24 cellular contexts compared by ENCODE assay signal in genomic region chr14:36626150-36626549, GRCh38. TPM values are rescaled to one million over a fixed set of nuclear protein-coding genes. Genes with fewer than 3 reads are reported as not detected.
DNase-seq lines count a peak whose midpoint lies in the region; ATAC-seq and TF ChIP-seq lines count a peak whose summit lies in the region.
"Had no signal": no experiment of that assay in that cellular context is flagged by ENCODE, and none has a peak within 500 bp of the region (broad histone marks: within the 10 kb centered on the region; RNA-seq: fewer than 3 reads in every experiment).

No MANE protein-coding gene starts in this region.

- TF ChIP-seq EP300 in gastroesophageal sphincter (IDR thresholded peaks at IDR 0.05): no peak

- DNase-seq in GM12865 (ENCODE audit: low read depth) (peak; percentile 15), OCI-M2 (lab: John Stamatoyannopoulos, UW; ENCODE audit: unreplicated experiment) (peak; percentile 24), HT-29 (ENCODE audit: low spot score) (no peak), mesothelial cell of epicardium (ENCODE audit: low spot score in 2 of 2, unreplicated experiment in 2 of 2) (no peak)
- no peak for DNase-seq in activated T-helper 2 cell treated with anti-CD3 and anti-CD28 coated beads, Interferon-gamma antibody, Interleukin-2, Interleukin-4, amounts not matched to agents 10 μg/mL and 5 μg/mL and 100 μg/mL, durations not matched to agents 14 hours and 24 hours and 36 hours (ENCODE audit: low spot score)
- DNase-seq: activated CD4-positive, alpha-beta T cell treated with anti-CD3 and anti-CD28 coated beads, Interleukin-2, amount 10 ng/mL, durations not matched to agents 7 days and 5 days; activated naive CD8-positive, alpha-beta T cell treated with anti-CD3 and anti-CD28 coated beads, Interleukin-2, amount 10 ng/mL, durations not matched to agents 7 days and 5 days; cerebellar nuclear complex; immature natural killer cell; MG63; naive thymus-derived CD4-positive, alpha-beta T cell; NCI-H1436; NCI-H2171 treated with DMSO at 0.1 percent for 48 hours; SHP77; stimulated activated CD4-positive, alpha-beta T cell treated with anti-CD3 and anti-CD28 coated beads, Interleukin-4, amount 100 ng/mL, for 24 hours; stimulated activated naive CD4-positive, alpha-beta T cell treated with Interleukin-2 at 50 U/mL for 16 hours had no signal

- no peak overlapping the region for H3K27ac Mint-ChIP-seq in mesothelial cell of epicardium
- H3K27ac Mint-ChIP-seq in activated T-helper 2 cell treated with anti-CD3 and anti-CD28 coated beads, Interferon-gamma antibody, Interleukin-2, Interleukin-4, amounts not matched to agents 10 μg/mL and 5 μg/mL and 100 μg/mL, durations not matched to agents 14 hours and 24 hours and 36 hours: no peak overlapping the region
- H3K27ac Mint-ChIP-seq: activated CD4-positive, alpha-beta T cell treated with anti-CD3 and anti-CD28 coated beads, Interleukin-2, amount 10 ng/mL, durations not matched to agents 7 days and 5 days; activated naive CD8-positive, alpha-beta T cell treated with anti-CD3 and anti-CD28 coated beads, Interleukin-2, amount 10 ng/mL, durations not matched to agents 7 days and 5 days; immature natural killer cell; naive thymus-derived CD4-positive, alpha-beta T cell; T-helper 1 cell treated with Interleukin-12 subunit alpha and Interleukin-12 subunit beta and Interleukin-4 antibody, amounts not matched to agents 30 μg/mL and 1 μg/mL, for 36 hours had no signal

- H3K9me3 ChIP-seq in gastroesophageal sphincter: peaks cover 0 to 14% (median 0%) of the 10 kb centered on the region in 3 donors
- H3K9me3 ChIP-seq: MG63 had no signal

- no peak overlapping the region for H3K4me3 ChIP-seq in GM12865 (ENCODE audit: low read depth, low read length)
- H3K4me3 ChIP-seq in gastroesophageal sphincter: no peak overlapping the region
- H3K4me3 ChIP-seq: hepatocyte, MG63 had no signal

- 38 to 74% methylated on average over 4 of the region's 4 CpGs for WGBS in gastroesophageal sphincter (ENCODE audit: low coverage in 1 of 2), 2 donors

- peaks cover 46% of the 10 kb centered on the region for H3K27me3 ChIP-seq in gastroesophageal sphincter
- H3K27me3 ChIP-seq: MG63 had no signal

- no peak for TF ChIP-seq POLR2A in gastroesophageal sphincter (IDR thresholded peaks at IDR 0.05)

- ATAC-seq in GM19035 (IDR thresholded peaks at IDR 0.05; ENCODE audit: unreplicated experiment): peak; percentile 59
- peak; percentile 59 for ATAC-seq in HG02885 (IDR thresholded peaks at IDR 0.05; ENCODE audit: poor library complexity, unreplicated experiment)
- no peak for ATAC-seq in gastroesophageal sphincter
- ATAC-seq: left lobe of liver; naive thymus-derived CD4-positive, alpha-beta T cell had no signal

- H3K27me3 Mint-ChIP-seq in mesothelial cell of epicardium (ENCODE audit: low read depth): peaks cover 60% of the 10 kb centered on the region
- H3K27me3 Mint-ChIP-seq in activated T-helper 2 cell treated with anti-CD3 and anti-CD28 coated beads, Interferon-gamma antibody, Interleukin-2, Interleukin-4, amounts not matched to agents 10 μg/mL and 5 μg/mL and 100 μg/mL, durations not matched to agents 14 hours and 24 hours and 36 hours (ENCODE audit: low read depth): no peaks in the 10 kb centered on the region
- H3K27me3 Mint-ChIP-seq: activated CD4-positive, alpha-beta T cell treated with anti-CD3 and anti-CD28 coated beads, Interleukin-2, amount 10 ng/mL, durations not matched to agents 7 days and 5 days had no signal

- no peak overlapping the region for H3K4me3 Mint-ChIP-seq in mesothelial cell of epicardium
- no peak overlapping the region for H3K4me3 Mint-ChIP-seq in activated T-helper 2 cell treated with anti-CD3 and anti-CD28 coated beads, Interferon-gamma antibody, Interleukin-2, Interleukin-4, amounts not matched to agents 10 μg/mL and 5 μg/mL and 100 μg/mL, durations not matched to agents 14 hours and 24 hours and 36 hours (ENCODE audit: low read depth)
- H3K4me3 Mint-ChIP-seq: activated CD4-positive, alpha-beta T cell treated with anti-CD3 and anti-CD28 coated beads, Interleukin-2, amount 10 ng/mL, durations not matched to agents 7 days and 5 days; activated naive CD8-positive, alpha-beta T cell treated with anti-CD3 and anti-CD28 coated beads, Interleukin-2, amount 10 ng/mL, durations not matched to agents 7 days and 5 days; immature natural killer cell; naive thymus-derived CD4-positive, alpha-beta T cell; T-helper 1 cell treated with Interleukin-12 subunit alpha and Interleukin-12 subunit beta and Interleukin-4 antibody, amounts not matched to agents 30 μg/mL and 1 μg/mL, for 36 hours had no signal

- H3K27ac ChIP-seq in gastroesophageal sphincter: no peak overlapping the region
- H3K27ac ChIP-seq: hepatocyte had no signal

- H3K36me3 Mint-ChIP-seq in mesothelial cell of epicardium: no peaks in the 10 kb centered on the region
- no peaks in the 10 kb centered on the region for H3K36me3 Mint-ChIP-seq in activated T-helper 2 cell treated with anti-CD3 and anti-CD28 coated beads, Interferon-gamma antibody, Interleukin-2, Interleukin-4, amounts not matched to agents 10 μg/mL and 5 μg/mL and 100 μg/mL, durations not matched to agents 14 hours and 24 hours and 36 hours (ENCODE audit: low read depth)
- H3K36me3 Mint-ChIP-seq: activated naive CD8-positive, alpha-beta T cell treated with anti-CD3 and anti-CD28 coated beads, Interleukin-2, amount 10 ng/mL, durations not matched to agents 7 days and 5 days; naive thymus-derived CD4-positive, alpha-beta T cell had no signal

- no peaks in the 10 kb centered on the region for H3K4me1 ChIP-seq in gastroesophageal sphincter

- H3K36me3 ChIP-seq in gastroesophageal sphincter: no peaks in the 10 kb centered on the region
- H3K36me3 ChIP-seq: MG63 had no signal

- TF ChIP-seq CTCF in GM12865 (IDR thresholded peaks at IDR 0.05; ENCODE audit: insufficient read depth, low read depth, low read length, missing control alignments) (no peak), mesothelial cell of epicardium (IDR thresholded peaks at IDR 0.05; ENCODE audit: unreplicated experiment) (no peak), gastroesophageal sphincter (IDR thresholded peaks at IDR 0.05) (no peak)

- H3K9me3 Mint-ChIP-seq in mesothelial cell of epicardium: peaks cover 9% of the 10 kb centered on the region
- H3K9me3 Mint-ChIP-seq in activated T-helper 2 cell treated with anti-CD3 and anti-CD28 coated beads, Interferon-gamma antibody, Interleukin-2, Interleukin-4, amounts not matched to agents 10 μg/mL and 5 μg/mL and 100 μg/mL, durations not matched to agents 14 hours and 24 hours and 36 hours: no peaks in the 10 kb centered on the region
- H3K9me3 Mint-ChIP-seq: activated CD4-positive, alpha-beta T cell treated with anti-CD3 and anti-CD28 coated beads, Interleukin-2, amount 10 ng/mL, durations not matched to agents 7 days and 5 days; activated naive CD8-positive, alpha-beta T cell treated with anti-CD3 and anti-CD28 coated beads, Interleukin-2, amount 10 ng/mL, durations not matched to agents 7 days and 5 days; T-helper 1 cell treated with Interleukin-12 subunit alpha and Interleukin-12 subunit beta and Interleukin-4 antibody, amounts not matched to agents 30 μg/mL and 1 μg/mL, for 36 hours had no signal

- H3K4me1 Mint-ChIP-seq in mesothelial cell of epicardium: peaks cover 5% of the 10 kb centered on the region
- H3K4me1 Mint-ChIP-seq in activated T-helper 2 cell treated with anti-CD3 and anti-CD28 coated beads, Interferon-gamma antibody, Interleukin-2, Interleukin-4, amounts not matched to agents 10 μg/mL and 5 μg/mL and 100 μg/mL, durations not matched to agents 14 hours and 24 hours and 36 hours (ENCODE audit: low read depth): no peaks in the 10 kb centered on the region
- H3K4me1 Mint-ChIP-seq: activated CD4-positive, alpha-beta T cell treated with anti-CD3 and anti-CD28 coated beads, Interleukin-2, amount 10 ng/mL, durations not matched to agents 7 days and 5 days; activated naive CD8-positive, alpha-beta T cell treated with anti-CD3 and anti-CD28 coated beads, Interleukin-2, amount 10 ng/mL, durations not matched to agents 7 days and 5 days; immature natural killer cell; naive thymus-derived CD4-positive, alpha-beta T cell had no signal

- intact Hi-C loops in activated T-helper 2 cell treated with anti-CD3 and anti-CD28 coated beads, Interferon-gamma antibody, Interleukin-2, Interleukin-4, amounts not matched to agents 10 μg/mL and 5 μg/mL and 100 μg/mL, durations not matched to agents 14 hours and 24 hours and 36 hours (cut with micrococcal nuclease): no loop called here

RNA-seq across cellular contexts. Expression of gene PAX9, which starts 35.5 kb away (rescaled TPM):
- 1.5 and 2.7 TPM in 2 replicates for total RNA-seq in HT-29 (2014; rRNA removed; shearing (Covaris generic))
- total RNA-seq in mesothelial cell of epicardium (not detected in 3 replicates), gastroesophageal sphincter (1 to 10 TPM in 3 of 4 donors, under 1 TPM in 1; 0.81 to 5.4 (median 1.3) TPM)
- not detected in 2 replicates for total RNA-seq in activated T-helper 2 cell treated with anti-CD3 and anti-CD28 coated beads, Interferon-gamma antibody, Interleukin-2, Interleukin-4, amounts not matched to agents 10 μg/mL and 5 μg/mL and 100 μg/mL, durations not matched to agents 14 hours and 24 hours and 36 hours
- total RNA-seq: activated CD4-positive, alpha-beta T cell treated with anti-CD3 and anti-CD28 coated beads, Interleukin-2, amount 10 ng/mL, durations not matched to agents 7 days and 5 days; activated naive CD8-positive, alpha-beta T cell treated with anti-CD3 and anti-CD28 coated beads, Interleukin-2, amount 10 ng/mL, durations not matched to agents 7 days and 5 days; fibroblast of villous mesenchyme; left lobe of liver; naive thymus-derived CD4-positive, alpha-beta T cell had no signal

RNA-seq across cellular contexts. Expression of gene NKX2-8, which starts 43.7 kb away (rescaled TPM):
- not detected in 2 replicates for total RNA-seq in HT-29 (2014; rRNA removed; shearing (Covaris generic))
- not detected in 3 replicates for total RNA-seq in mesothelial cell of epicardium
- total RNA-seq in activated T-helper 2 cell treated with anti-CD3 and anti-CD28 coated beads, Interferon-gamma antibody, Interleukin-2, Interleukin-4, amounts not matched to agents 10 μg/mL and 5 μg/mL and 100 μg/mL, durations not matched to agents 14 hours and 24 hours and 36 hours: not detected in 2 replicates
- total RNA-seq in gastroesophageal sphincter: not detected
- total RNA-seq: activated CD4-positive, alpha-beta T cell treated with anti-CD3 and anti-CD28 coated beads, Interleukin-2, amount 10 ng/mL, durations not matched to agents 7 days and 5 days; activated naive CD8-positive, alpha-beta T cell treated with anti-CD3 and anti-CD28 coated beads, Interleukin-2, amount 10 ng/mL, durations not matched to agents 7 days and 5 days; fibroblast of villous mesenchyme; hepatocyte; left lobe of liver; naive thymus-derived CD4-positive, alpha-beta T cell; osteocyte had no signal

Comparison
In these comparisons a context has a peak if more than half of its experiments do, and no peak if none do; other contexts are left out.
1. DNase-seq: peak in GM12865 (single experiment) and OCI-M2 (single experiment); none in HT-29 (single experiment), mesothelial cell of epicardium (0 of 2) and activated T-helper 2 cell treated with anti-CD3 and anti-CD28 coated beads, Interferon-gamma antibody, Interleukin-2, Interleukin-4, amounts not matched to agents 10 μg/mL and 5 μg/mL and 100 μg/mL, durations not matched to agents 14 hours and 24 hours and 36 hours (single experiment).